1 cellular context compared by ENCODE assay signal in the genomic region with DNA sequence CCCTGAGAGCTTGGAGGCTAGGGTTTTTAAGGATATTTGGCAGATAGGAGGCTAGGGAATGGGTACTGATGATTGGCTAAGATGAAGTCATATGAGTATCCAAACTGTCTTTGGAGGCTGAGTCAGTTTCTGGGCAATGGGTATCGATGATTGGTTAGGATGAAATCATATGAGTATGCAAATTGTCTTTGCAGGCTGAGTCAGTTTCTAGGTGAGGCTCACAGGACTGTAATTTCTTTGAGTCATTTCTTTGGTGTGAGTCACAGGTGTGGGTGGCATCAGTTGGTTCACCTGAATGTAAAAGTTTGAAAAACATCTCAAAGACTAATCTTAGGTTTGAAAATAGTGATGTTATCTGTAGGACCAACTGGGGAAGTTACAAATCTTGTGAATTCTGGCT.
TF ChIP-seq lines count a peak whose summit lies in the region.

No MANE protein-coding gene starts in this region.

TF ChIP-seq in HCT116, 20 proteins besides CTCF, POLR2A, EP300 and RAD21:
- TF ChIP-seq CBX3 (IDR thresholded peaks at IDR 0.05; ENCODE audit: low read depth) (no peak), ELF1 (IDR thresholded peaks at IDR 0.05; ENCODE audit: borderline replicate concordance, low read depth) (no peak), ZNF274 (IDR thresholded peaks at IDR 0.05; ENCODE audit: low read depth, low read length) (no peak), EGR1 (IDR thresholded peaks at IDR 0.05; ENCODE audit: low read depth) (no peak; the same call in 1 of the 2 replicates), FOSL1 (IDR thresholded peaks at IDR 0.05; ENCODE audit: low read depth) (no peak), EZH2 (IDR thresholded peaks at IDR 0.05) (no peak), CEBPB (IDR thresholded peaks at IDR 0.05; ENCODE audit: low read depth) (no peak), TCF7L2 (IDR thresholded peaks at IDR 0.05; ENCODE audit: borderline replicate concordance, extremely low read depth, insufficient read depth, insufficient read length) (no peak), POLR2AphosphoS5 (IDR thresholded peaks at IDR 0.05; ENCODE audit: low read depth, low read length) (no peak), JUND (IDR thresholded peaks at IDR 0.05) (no peak), ZBTB33 (IDR thresholded peaks at IDR 0.05; ENCODE audit: extremely low read depth, insufficient replicate concordance, low read length) (no peak), MAX (IDR thresholded peaks at IDR 0.05) (no peak)
- TF ChIP-seq, protein P1, sequence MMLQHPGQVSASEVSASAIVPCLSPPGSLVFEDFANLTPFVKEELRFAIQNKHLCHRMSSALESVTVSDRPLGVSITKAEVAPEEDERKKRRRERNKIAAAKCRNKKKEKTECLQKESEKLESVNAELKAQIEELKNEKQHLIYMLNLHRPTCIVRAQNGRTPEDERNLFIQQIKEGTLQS (IDR thresholded peaks at IDR 0.05): no peak
